1 cellular context compared by ENCODE assay signal in genomic region chr6:116030745-116031144, GRCh38.
TF ChIP-seq lines count a peak whose summit lies in the region.

No MANE protein-coding gene starts in this region.

TF ChIP-seq in HepG2, 621 proteins besides CTCF, POLR2A, EP300 and RAD21 (continued from another document):
- TF ChIP-seq GFI1 (CRISPR knock-in tag; IDR thresholded peaks at IDR 0.05; ENCODE audit: borderline replicate concordance) (no peak), ZNF713 (CRISPR knock-in tag; IDR thresholded peaks at IDR 0.05) (no peak), TIGD3 (CRISPR knock-in tag; IDR thresholded peaks at IDR 0.05; ENCODE audit: borderline replicate concordance) (no peak), IKZF4 (CRISPR knock-in tag; IDR thresholded peaks at IDR 0.05; ENCODE audit: borderline replicate concordance, low read depth, not compliant biosample characterization) (no peak)
TF ChIP-seq in HepG2: peak in this region for 0.
